9 cellular contexts compared by ENCODE assay signal in genomic region chr5:56827043-56827442, GRCh38. TPM values are rescaled to one million over a fixed set of nuclear protein-coding genes. Genes with fewer than 3 reads are reported as not detected.
DNase-seq lines count a peak whose midpoint lies in the region; ATAC-seq and TF ChIP-seq lines count a peak whose summit lies in the region.
"Had no signal": no experiment of that assay in that cellular context is flagged by ENCODE, and none has a peak within 500 bp of the region (broad histone marks: within the 10 kb centered on the region; RNA-seq: fewer than 3 reads in every experiment).

No MANE protein-coding gene starts in this region.

- peak overlapping the region in 1 of 10 experiments; percentile 12; a peak in 2 of 20 replicates for H3K4me3 ChIP-seq in BLaER1 treated with 17β-estradiol and CSF1 and Interleukin-3, amounts not matched to agents 10 nM and 100 nM
- H3K4me3 ChIP-seq in HFF-Myc (replicated peaks; ENCODE audit: low read depth, low read length) (no peak overlapping the region), astrocyte of the cerebellum (ENCODE audit: low read depth, low read length) (no peak overlapping the region)
- H3K4me3 ChIP-seq: SK-N-MC had no signal

- TF ChIP-seq CTCF in HFF-Myc (IDR thresholded peaks at IDR 0.05; ENCODE audit: low read depth, low read length, missing control alignments) (peak; percentile 16), astrocyte of the cerebellum (IDR thresholded peaks at IDR 0.05; ENCODE audit: low read depth, low read length, missing control alignments) (peak; percentile 40), GM20000 (IDR thresholded peaks at IDR 0.05; ENCODE audit: extremely low read depth, missing control alignments) (no peak)

- H3K27me3 ChIP-seq in BLaER1 treated with 17β-estradiol and CSF1 and Interleukin-3, amounts not matched to agents 10 nM and 100 nM = no peaks in the 10 kb centered on the region

- in situ Hi-C loops in astrocyte of the cerebellum (cut with HindIII; ENCODE audit: low sequenced_read_pairs) = no loop called here

- peaks cover 86 to 100% (median 100%) of the 10 kb centered on the region in 10 experiments for H3K4me1 ChIP-seq in BLaER1 treated with 17β-estradiol and CSF1 and Interleukin-3, amounts not matched to agents 10 nM and 100 nM

- H4K20me1 ChIP-seq in BLaER1 treated with 17β-estradiol and CSF1 and Interleukin-3, amounts not matched to agents 10 nM and 100 nM = peaks cover 94 to 100% (median 100%) of the 10 kb centered on the region in 11 experiments

- peak; percentile 41 for ATAC-seq in left lobe of liver

- H3K36me3 ChIP-seq in BLaER1 treated with 17β-estradiol and CSF1 and Interleukin-3, amounts not matched to agents 10 nM and 100 nM = peaks cover 0 to 60% (median 31%) of the 10 kb centered on the region in 11 experiments; a peak in 16 of 22 replicates

- peak overlapping the region in 8 of 11 experiments; percentile 6 to 57 (median 26); a peak in 10 of 22 replicates for H3K27ac ChIP-seq in BLaER1 treated with 17β-estradiol and CSF1 and Interleukin-3, amounts not matched to agents 10 nM and 100 nM
- H3K27ac ChIP-seq: SK-N-MC had no signal

- H3K9ac ChIP-seq in BLaER1 treated with 17β-estradiol and CSF1 and Interleukin-3, amounts not matched to agents 10 nM and 100 nM = peak overlapping the region in 8 of 11 experiments; percentile 8 to 52 (median 27); a peak in 6 of 22 replicates

- peak overlapping the region; percentile 72 to 98 (median 94) for H3K4me2 ChIP-seq in BLaER1 treated with 17β-estradiol and CSF1 and Interleukin-3, amounts not matched to agents 10 nM and 100 nM

- no peaks in the 10 kb centered on the region for H3K9me3 ChIP-seq in BLaER1 treated with 17β-estradiol and CSF1 and Interleukin-3, amounts not matched to agents 10 nM and 100 nM (replicated peaks in 1 of 11)

- no peak for DNase-seq in HFF-Myc (ENCODE audit: extremely low read depth, low read depth)
- DNase-seq in astrocyte of the cerebellum (ENCODE audit: low read depth) = no peak
- no peak for DNase-seq in left lobe of liver (ENCODE audit: low spot score)
- DNase-seq in GM20000 (ENCODE audit: low spot score) = no peak
- DNase-seq in effector CD4-positive, alpha-beta T cell = no peak
- no peak for DNase-seq in NCI-H510A treated with DMSO at 0.1 percent for 48 hours (lab: John Stamatoyannopoulos, UW)
- DNase-seq in mesenteric fat pad (ENCODE audit: low spot score) = no peak

RNA-seq across cellular contexts. Expression of gene MAP3K1, which starts 11.7 kb away (rescaled TPM):
- total RNA-seq in left lobe of liver (5.8 TPM), mesenteric fat pad (16.5 TPM)
